ENCODE assay signal across 1 cellular context in genomic region chr16:68889508-68890150, GRCh38.
TF ChIP-seq lines count a peak whose summit lies in the region.

No MANE protein-coding gene starts in this region.

TF ChIP-seq in K562, 482 proteins besides CTCF, POLR2A, EP300 and RAD21 (continued from another document):
- TF ChIP-seq TFE3 (CRISPR knock-in tag; IDR thresholded peaks at IDR 0.05) (no peak), SFPQ (IDR thresholded peaks at IDR 0.05; ENCODE audit: low read depth, low read length) (no peak), HCFC1 (IDR thresholded peaks at IDR 0.05; ENCODE audit: low read depth, low read length) (no peak), ARHGAP35 (IDR thresholded peaks at IDR 0.05; ENCODE audit: partially characterized antibody) (no peak), ZBTB33 (CRISPR knock-in tag; IDR thresholded peaks at IDR 0.05) (no peak), C11orf30 (IDR thresholded peaks at IDR 0.05; ENCODE audit: low read depth) (no peak), ETV5 (CRISPR knock-in tag; IDR thresholded peaks at IDR 0.05; ENCODE audit: low read depth) (no peak), IRF9 (tag; IDR thresholded peaks at IDR 0.05) (no peak)
